8 cellular contexts compared by ENCODE assay signal in genomic region chr13:95676100-95676774, GRCh38. TPM values are rescaled to one million over a fixed set of nuclear protein-coding genes. Genes with fewer than 3 reads are reported as not detected.
DNase-seq lines count a peak whose midpoint lies in the region; ATAC-seq and TF ChIP-seq lines count a peak whose summit lies in the region.

No MANE protein-coding gene starts in this region.

- peak overlapping the region; percentile 86; the same call in 1 of the 2 replicates for H3K9ac ChIP-seq in iPS-20b (ENCODE audit: low read depth, low read length)

- H3K4me1 Mint-ChIP-seq in activated naive CD8-positive, alpha-beta T cell treated with anti-CD3 and anti-CD28 coated beads, Interleukin-2, amount 10 ng/mL, durations not matched to agents 7 days and 5 days, result peaks cover 35% of the 10 kb centered on the region

- H3K4me3 Mint-ChIP-seq in activated naive CD8-positive, alpha-beta T cell treated with anti-CD3 and anti-CD28 coated beads, Interleukin-2, amount 10 ng/mL, durations not matched to agents 7 days and 5 days, result peak overlapping the region; percentile 91

- ATAC-seq in heart left ventricle (no peak), HG03025 (IDR thresholded peaks at IDR 0.05; ENCODE audit: low FRiP score, unreplicated experiment) (peak; percentile 14)
- no peak for ATAC-seq in activated naive CD8-positive, alpha-beta T cell treated with anti-CD3 and anti-CD28 coated beads, Interleukin-2, amount 10 ng/mL, durations not matched to agents 7 days and 5 days (ENCODE audit: low read depth)

- H3K9me3 ChIP-seq in heart left ventricle (peaks cover 0 to 25% (median 6%) of the 10 kb centered on the region in 12 donors), iPS-20b (ENCODE audit: insufficient read depth, low read depth, low read length) (no peaks in the 10 kb centered on the region; the same call in 1 of the 2 replicates), spleen (peaks cover 0 to 23% (median 13%) of the 10 kb centered on the region in 8 donors)

- intact Hi-C loops in heart left ventricle (cut with DNase I) (loop anchor here in 1 of 10 donors (10.0 kb wide), 1 partner anchor 89 kb away; no protein-coding TSS in a partner anchor), cardiac septum (cut with DNase I) (loop anchor here (5.0 kb wide), 1 partner anchor 156 kb away; no protein-coding TSS in a partner anchor), spleen (cut with DNase I; ENCODE audit: low total_unique reads) (no loop called here)

- H3K4me1 ChIP-seq in heart left ventricle (peaks cover 0 to 52% (median 32%) of the 10 kb centered on the region in 12 donors), iPS-20b (ENCODE audit: insufficient read depth, low read length) (peaks cover 9% of the 10 kb centered on the region; the same call in 1 of the 2 replicates), spleen (peaks cover 18 to 63% (median 53%) of the 10 kb centered on the region in 6 donors)

- peak overlapping the region; percentile 80 to 98 (median 95) for H3K27ac ChIP-seq in heart left ventricle
- H3K27ac ChIP-seq in iPS-20b (ENCODE audit: low read length), result no peak overlapping the region
- peak overlapping the region; percentile 71 to 98 (median 94) for H3K27ac ChIP-seq in spleen

- DNase-seq in heart left ventricle (peak in 1 of 5 donors; percentile 45), cardiac septum (ENCODE audit: low spot score) (no peak), NCI-H82 treated with DMSO at 0.1 percent for 48 hours (lab: John Stamatoyannopoulos, UW; ENCODE audit: unreplicated experiment) (peak; percentile 77), spleen (peak; percentile 81), GM20000 (ENCODE audit: low spot score) (no peak)
- no peak for DNase-seq in activated naive CD8-positive, alpha-beta T cell treated with anti-CD3 and anti-CD28 coated beads, Interleukin-2, amount 10 ng/mL, durations not matched to agents 7 days and 5 days

- WGBS in heart left ventricle, 4 donors, result 0 to 1% (median 1%) methylated on average over 31 to 33 of the region's 33 CpGs
- 0 to 1% (median 0%) methylated on average over 30 to 33 of the region's 33 CpGs for WGBS in spleen, 5 donors

- TF ChIP-seq POLR2A in heart left ventricle (IDR thresholded peaks at IDR 0.05) (no peak), spleen (IDR thresholded peaks at IDR 0.05) (no peak)

- H3K27me3 ChIP-seq in heart left ventricle (no peaks in the 10 kb centered on the region), iPS-20b (ENCODE audit: insufficient read depth, low read length) (peaks cover 8% of the 10 kb centered on the region; the same call in 1 of the 2 replicates), spleen (replicated peaks in 1 of 7) (no peaks in the 10 kb centered on the region)

- H3K27me3 Mint-ChIP-seq in activated naive CD8-positive, alpha-beta T cell treated with anti-CD3 and anti-CD28 coated beads, Interleukin-2, amount 10 ng/mL, durations not matched to agents 7 days and 5 days, result no peaks in the 10 kb centered on the region

- TF ChIP-seq CTCF in heart left ventricle (IDR thresholded peaks at IDR 0.05), result no peak
- TF ChIP-seq CTCF in spleen (IDR thresholded peaks at IDR 0.05 in 8 of 11, conservative IDR thresholded peaks at IDR 0.05 in 3 of 11), result no peak
- TF ChIP-seq CTCF in GM20000 (IDR thresholded peaks at IDR 0.05; ENCODE audit: extremely low read depth, missing control alignments), result no peak

- H3K4me3 ChIP-seq in heart left ventricle (peak overlapping the region; percentile 79 to 98 (median 89)), iPS-20b (ENCODE audit: low read length) (peak overlapping the region; percentile 86), spleen (peak overlapping the region; percentile 50 to 88 (median 80))

- POLR2A ChIA-PET in activated naive CD8-positive, alpha-beta T cell treated with anti-CD3 and anti-CD28 coated beads, Interleukin-2, amount 10 ng/mL, durations not matched to agents 7 days and 5 days (lab: Charles Lee), result interaction anchor here (0.5 to 1.5 kb wide), 9 partner anchors 9 to 1757 kb away, joined by 3 to 7 read pairs (median 3); no protein-coding TSS in a partner anchor

- H3K9me3 Mint-ChIP-seq in activated naive CD8-positive, alpha-beta T cell treated with anti-CD3 and anti-CD28 coated beads, Interleukin-2, amount 10 ng/mL, durations not matched to agents 7 days and 5 days, result no peaks in the 10 kb centered on the region

- H3K27ac Mint-ChIP-seq in activated naive CD8-positive, alpha-beta T cell treated with anti-CD3 and anti-CD28 coated beads, Interleukin-2, amount 10 ng/mL, durations not matched to agents 7 days and 5 days, result peak overlapping the region; percentile 90

- peaks cover 11% of the 10 kb centered on the region for H3K36me3 Mint-ChIP-seq in activated naive CD8-positive, alpha-beta T cell treated with anti-CD3 and anti-CD28 coated beads, Interleukin-2, amount 10 ng/mL, durations not matched to agents 7 days and 5 days

- peaks cover 0 to 5% (median 0%) of the 10 kb centered on the region in 9 donors for H3K36me3 ChIP-seq in heart left ventricle
- no peaks in the 10 kb centered on the region for H3K36me3 ChIP-seq in iPS-20b (ENCODE audit: insufficient read depth, low read depth, low read length)
- no peaks in the 10 kb centered on the region for H3K36me3 ChIP-seq in spleen

RNA-seq across cellular contexts. Expression of gene DNAJC3, which starts 0.7 kb away (rescaled TPM):
- 10 to 100 TPM; 23.5 to 43.9 (median 33.7) TPM for total RNA-seq in heart left ventricle
- polyA plus RNA-seq in heart left ventricle, result 10 to 100 TPM in 1 of 2 donors, 1 to 10 TPM in 1; 8.7 to 33.7 TPM
- 36.0 TPM for total RNA-seq in cardiac septum
- 10 to 100 TPM; 14.9 to 16.6 TPM for total RNA-seq in activated naive CD8-positive, alpha-beta T cell treated with anti-CD3 and anti-CD28 coated beads, Interleukin-2, amount 10 ng/mL, durations not matched to agents 7 days and 5 days
- 10 to 100 TPM; 43.2 to 56.8 (median 47.3) TPM for total RNA-seq in spleen
- 1 to 10 TPM; 5.0 to 8.4 (median 6.0) TPM for polyA plus RNA-seq in spleen

RNA-seq across cellular contexts. Expression of gene DZIP1, which starts 31.7 kb away (rescaled TPM):
- total RNA-seq in heart left ventricle (1 to 10 TPM; 2.3 to 6.9 (median 5.1) TPM), cardiac septum (4.9 TPM), spleen (1 to 10 TPM; 4.4 to 8.5 (median 5.9) TPM)
- polyA plus RNA-seq in heart left ventricle (1 to 10 TPM; 1.9 TPM), spleen (1 to 10 TPM; 2.9 to 4.0 (median 3.5) TPM)
- under 1 TPM; 0.17 to 0.45 TPM for total RNA-seq in activated naive CD8-positive, alpha-beta T cell treated with anti-CD3 and anti-CD28 coated beads, Interleukin-2, amount 10 ng/mL, durations not matched to agents 7 days and 5 days

Comparison
In these comparisons a context has a peak if more than half of its experiments do, and no peak if none do; other contexts are left out.
1. DNase-seq: peak in NCI-H82 treated with DMSO at 0.1 percent for 48 hours (single experiment) and spleen (single experiment); none in cardiac septum (single experiment), activated naive CD8-positive, alpha-beta T cell treated with anti-CD3 and anti-CD28 coated beads, Interleukin-2, amount 10 ng/mL, durations not matched to agents 7 days and 5 days (single experiment) and GM20000 (single experiment).
2. Peak in every context shown above with its lines, with median percentiles within 50 percentile points of each other: H3K4me3 ChIP-seq.